Comparison of ENCODE assay signal across 8 cellular contexts in genomic region chr9:107284636-107285035, GRCh38. TPM values are rescaled to one million over a fixed set of nuclear protein-coding genes. Genes with fewer than 3 reads are reported as not detected.
DNase-seq lines count a peak whose midpoint lies in the region; ATAC-seq and TF ChIP-seq lines count a peak whose summit lies in the region.

No MANE protein-coding gene starts in this region.

- no peaks in the 10 kb centered on the region for H3K27me3 Mint-ChIP-seq in mesothelial cell of epicardium (ENCODE audit: low read depth)

- no peaks in the 10 kb centered on the region for H3K36me3 ChIP-seq in body of pancreas (replicated peaks in 1 of 2; ENCODE audit: insufficient read depth in 1 of 2, low read depth in 2 of 2)

- TF ChIP-seq CTCF in 22Rv1 (IDR thresholded peaks at IDR 0.05) (no peak), HL-60 (IDR thresholded peaks at IDR 0.05; ENCODE audit: insufficient read depth, low read length) (no peak), body of pancreas (IDR thresholded peaks at IDR 0.05) (no peak), mesothelial cell of epicardium (IDR thresholded peaks at IDR 0.05; ENCODE audit: unreplicated experiment) (no peak)

- H3K36me3 Mint-ChIP-seq in mesothelial cell of epicardium: no peaks in the 10 kb centered on the region

- H3K27me3 ChIP-seq in HL-60 (ENCODE audit: insufficient read depth, poor library complexity, severe bottlenecking) (no peaks in the 10 kb centered on the region), body of pancreas (no peaks in the 10 kb centered on the region)

- TF ChIP-seq POLR2A in body of pancreas (IDR thresholded peaks at IDR 0.05): no peak

- peaks cover 48% of the 10 kb centered on the region for H3K4me1 Mint-ChIP-seq in mesothelial cell of epicardium

- no peak for ATAC-seq in body of pancreas

- peaks cover 51% of the 10 kb centered on the region for H3K4me1 ChIP-seq in body of pancreas

- intact Hi-C loops in body of pancreas (cut with DNase I): no loop called here

- H3K4me3 ChIP-seq in HL-60 (replicated peaks; ENCODE audit: insufficient read depth, low read length): peak overlapping the region; percentile 73
- H3K4me3 ChIP-seq in body of pancreas: peak overlapping the region; percentile 44 to 76

- H3K27ac ChIP-seq in 22Rv1 (peak overlapping the region; percentile 94), HL-60 (replicated peaks) (peak overlapping the region; percentile 95), body of pancreas (peak overlapping the region; percentile 45 to 99 (median 96))

- no peaks in the 10 kb centered on the region for H3K9me3 Mint-ChIP-seq in mesothelial cell of epicardium

- peak overlapping the region; percentile 98 for H3K27ac Mint-ChIP-seq in mesothelial cell of epicardium

- no peak for DNase-seq in HL-60 (ENCODE audit: low read depth in 1 of 2, low spot score in 1 of 2)
- DNase-seq in body of pancreas: no peak
- no peak for DNase-seq in mesothelial cell of epicardium (ENCODE audit: low spot score in 2 of 2, unreplicated experiment in 2 of 2)
- no peak for DNase-seq in nucleus accumbens (lab: John Stamatoyannopoulos, UW)
- no peak for DNase-seq in iPS-NIHi11 (ENCODE audit: low spot score)
- no peak for DNase-seq in AG20443 (ENCODE audit: low spot score)
- no peak for DNase-seq in hippocampal formation (lab: John Stamatoyannopoulos, UW)

- H3K9me3 ChIP-seq in body of pancreas: no peaks in the 10 kb centered on the region

- 2% methylated on average over 6 of the region's 6 CpGs for WGBS in body of pancreas, 2 donors

- peak overlapping the region; percentile 95 for H3K4me3 Mint-ChIP-seq in mesothelial cell of epicardium

RNA-seq across cellular contexts. Expression of gene RAD23B, which starts 1.6 kb away (rescaled TPM):
- total RNA-seq in body of pancreas (10 to 100 TPM; 47.1 to 50.6 TPM), mesothelial cell of epicardium (97.5 to 105 TPM (median 101 TPM) in 3 replicates)
